8 cellular contexts compared by ENCODE assay signal in genomic region chr1:84690397-84691138, GRCh38. TPM values are rescaled to one million over a fixed set of nuclear protein-coding genes. Genes with fewer than 3 reads are reported as not detected.
A peak's percentile ranks its signal among the peaks of the same experiment; 100 is the strongest.
DNase-seq lines count a peak whose midpoint lies in the region; ATAC-seq lines count a peak whose summit lies in the region.

Gene SSX2IP (minus strand): TSS chr1:84690461. CDS start chr1:84671219, 19,242 bp downstream.

- peak; percentile 91 for DNase-seq in DMS114 treated with DMSO at 0.1 percent for 48 hours (lab: John Stamatoyannopoulos, UW; ENCODE audit: unreplicated experiment)
- DNase-seq in OCI-M1 (lab: John Stamatoyannopoulos, UW) = peak; percentile 99
- DNase-seq in activated T-cell treated with anti-CD3 and anti-CD28 coated beads for 4 hours = peak; percentile 100
- peak; percentile 83 for DNase-seq in epithelial cell of prostate (ENCODE audit: low read depth, low spot score)
- peak; percentile 99 for DNase-seq in stimulated activated CD8-positive, alpha-beta memory T cell treated with anti-CD3 and anti-CD28 coated beads, Interleukin-2, amount 100 ng/mL, for 48 hours (ENCODE audit: low read depth in 2 of 2)

- H3K4me1 Mint-ChIP-seq in IgD-negative memory B cell = peaks cover 18 to 32% (median 21%) of the 10 kb centered on the region in 3 donors

- H3K4me3 ChIP-seq in mononuclear cell (ENCODE audit: low read length) = peak within 1 kb of the TSS; percentile 61

- H3K36me3 Mint-ChIP-seq in IgD-negative memory B cell = no peaks in the 10 kb centered on the region

- peak within 1 kb of the TSS; percentile 89 to 98 (median 95) for H3K4me3 Mint-ChIP-seq in IgD-negative memory B cell

- H3K27me3 ChIP-seq in mononuclear cell (ENCODE audit: insufficient read depth, low read length) = no peaks in the 10 kb centered on the region

- no peaks in the 10 kb centered on the region for H3K9me3 Mint-ChIP-seq in IgD-negative memory B cell

- H3K27ac Mint-ChIP-seq in IgD-negative memory B cell = peak within 1 kb of the TSS; percentile 77 to 94 (median 87)

- no peaks in the 10 kb centered on the region for H3K9me3 ChIP-seq in mononuclear cell (ENCODE audit: low read depth, low read length)

- H3K27me3 Mint-ChIP-seq in IgD-negative memory B cell = no peaks in the 10 kb centered on the region

- H3K4me1 ChIP-seq in mononuclear cell (ENCODE audit: insufficient read depth, low read length) = peaks cover 45% of the 10 kb centered on the region

- peak; percentile 90 for ATAC-seq in GM21576 (IDR thresholded peaks at IDR 0.05; ENCODE audit: unreplicated experiment)

- peak within 1 kb of the TSS; percentile 62 for H3K27ac ChIP-seq in epithelial cell of prostate

RNA-seq across cellular contexts. Expression of gene SSX2IP, which starts in this region (rescaled TPM):
- 4.0 TPM for polyA plus RNA-seq in IgD-negative memory B cell
- total RNA-seq in mononuclear cell = 10.3 TPM

Comparison
In these comparisons a context has a peak if more than half of its experiments do, and no peak if none do; other contexts are left out.
1. Peak in every context shown above with its lines: DNase-seq, ATAC-seq, H3K4me3 ChIP-seq and H3K27ac ChIP-seq.